19 cellular contexts compared by ENCODE assay signal in the genomic region with DNA sequence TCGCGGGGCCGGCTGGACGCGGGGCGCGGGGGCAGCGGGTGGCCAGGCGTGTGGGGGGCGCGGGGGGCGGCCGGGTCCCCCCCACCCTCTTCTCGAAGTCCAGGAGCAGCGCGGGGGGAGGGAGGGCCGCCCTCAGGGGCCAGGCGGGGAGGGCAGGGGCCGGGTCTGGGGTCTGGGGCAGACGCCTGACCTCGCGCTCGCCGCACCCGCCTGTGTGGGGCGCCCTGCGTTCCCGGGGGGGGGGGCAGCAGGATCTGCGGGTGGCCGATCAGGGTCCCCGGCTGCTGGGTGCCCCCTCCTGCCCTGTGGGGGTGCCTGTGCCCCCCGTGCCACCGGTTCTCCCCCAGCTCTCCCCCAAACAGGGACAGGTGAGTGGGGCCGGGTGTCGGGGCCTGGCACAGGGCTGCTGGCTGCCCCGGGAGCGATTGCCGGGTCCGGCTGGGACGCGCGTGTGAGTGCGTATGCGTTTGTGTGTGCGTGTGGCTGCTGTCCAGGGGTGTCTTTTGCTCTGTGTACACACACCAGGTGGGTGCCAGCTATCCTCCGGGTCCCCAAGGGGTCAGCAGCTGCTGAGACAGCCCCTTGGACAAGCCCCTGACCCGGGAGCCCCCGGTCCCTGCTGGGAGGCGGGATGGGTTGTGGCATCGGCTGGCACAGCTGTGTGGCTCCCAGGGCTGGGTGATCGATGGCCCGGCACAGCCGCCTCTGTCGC. TPM values are rescaled to one million over a fixed set of nuclear protein-coding genes. Genes with fewer than 3 reads are reported as not detected.
A peak's percentile ranks its signal among the peaks of the same experiment; 100 is the strongest.
DNase-seq lines count a peak whose midpoint lies in the region; ATAC-seq and TF ChIP-seq lines count a peak whose summit lies in the region.
"Had no signal": no experiment of that assay in that cellular context is flagged by ENCODE, and none has a peak within 500 bp of the region (broad histone marks: within the 10 kb centered on the region; RNA-seq: fewer than 3 reads in every experiment).

No MANE protein-coding gene starts in this region.

- H3K27ac ChIP-seq in breast epithelium (no peak overlapping the region), mammary epithelial cell (ENCODE audit: insufficient read depth, low read depth, low read length) (no peak overlapping the region)
- H3K27ac ChIP-seq: SJCRH30 had no signal

- H3K27me3 ChIP-seq in breast epithelium (peaks cover 5 to 41% of the 10 kb centered on the region in 2 donors), mammary epithelial cell (ENCODE audit: insufficient read depth, low read length) (peaks cover 21% of the 10 kb centered on the region)

- intact Hi-C loops in breast epithelium (cut with DNase I; ENCODE audit: low total_unique reads) = no loop called here
- intact Hi-C loops in mammary epithelial cell (cut with micrococcal nuclease) = no loop called here

- no peak overlapping the region for H3K4me2 ChIP-seq in mammary epithelial cell (ENCODE audit: insufficient read depth, low read depth, low read length)

- TF ChIP-seq POLR2A in breast epithelium (IDR thresholded peaks at IDR 0.05) = no peak

- no peak for DNase-seq in breast epithelium (ENCODE audit: low spot score in 2 of 2)
- DNase-seq in mammary epithelial cell = no peak
- DNase-seq in NCI-H69 (lab: John Stamatoyannopoulos, UW) = peak; percentile 30
- DNase-seq in iPS-NIHi11 (ENCODE audit: low spot score) = peak; percentile 69
- DNase-seq in NCI-H748 treated with DMSO at 0.1 percent for 48 hours (lab: John Stamatoyannopoulos, UW) = no peak
- no peak for DNase-seq in activated T-cell treated with anti-CD3 and anti-CD28 coated beads, Interleukin-2, amount 50 U/mL, for 1 hour
- DNase-seq: GDM1, H9, Kasumi-1, NCI-H1694 treated with DMSO at 0.1 percent for 48 hours, NCI-H2081 treated with DMSO at 0.1 percent for 48 hours, NCI-H446 treated with DMSO at 0.1 percent for 48 hours, NCI-H526 treated with DMSO at 0.1 percent for 48 hours, SJCRH30 had no signal

- H3K4me1 ChIP-seq in breast epithelium (peaks cover 4 to 8% of the 10 kb centered on the region in 2 donors), mammary epithelial cell (ENCODE audit: insufficient read depth, low read length) (peaks cover under 1% of the 10 kb centered on the region)

- peaks cover 2% of the 10 kb centered on the region for H4K20me1 ChIP-seq in mammary epithelial cell (ENCODE audit: insufficient read depth, low read length)

- WGBS in mammary epithelial cell (ENCODE audit: low coverage, missing lambda C conversion rate) = 23% methylated on average over 12 of the region's 54 CpGs

- BruUV-seq in mammary epithelial cell (replicated peaks; lab: Mats Ljungman, UMichigan) = no TSS peak

- no peak for TF ChIP-seq CTCF in breast epithelium (IDR thresholded peaks at IDR 0.05)
- TF ChIP-seq CTCF in mammary epithelial cell (conservative IDR thresholded peaks at IDR 0.05 in 1 of 2, IDR thresholded peaks at IDR 0.05 in 1 of 2; ENCODE audit: extremely low read depth in 1 of 2, insufficient read depth in 1 of 2, low read depth in 1 of 2, low read length in 2 of 2) = no peak

- CTCF ChIA-PET in mammary epithelial cell (lab: Charles Lee; ENCODE audit: low non-redundant PET) = no interaction called here

- in situ Hi-C loops in mammary epithelial cell (cut with MboI; ENCODE audit: low sequenced_read_pairs in 2 of 2) = no loop called here

- no peak overlapping the region for H3K9ac ChIP-seq in mammary epithelial cell (ENCODE audit: insufficient read depth, low read length)

- H3K4me3 ChIP-seq in breast epithelium (peak overlapping the region in 2 of 3 donors; percentile 29 to 60), mammary epithelial cell (replicated peaks in 1 of 3; ENCODE audit: insufficient read depth in 1 of 3, low read depth in 2 of 3, low read length in 3 of 3) (no peak overlapping the region)
- H3K4me3 ChIP-seq: SJCRH30 had no signal

- no peaks in the 10 kb centered on the region for H3K79me2 ChIP-seq in mammary epithelial cell (ENCODE audit: insufficient read depth, low read length)

- no peak overlapping the region for H2AFZ ChIP-seq in mammary epithelial cell (ENCODE audit: low read depth, low read length)

- ATAC-seq in HG02642 (IDR thresholded peaks at IDR 0.05; ENCODE audit: poor library complexity, unreplicated experiment) (no peak), HG03159 (IDR thresholded peaks at IDR 0.05; ENCODE audit: unreplicated experiment) (no peak)
- ATAC-seq: Panc1 had no signal

- H3K36me3 ChIP-seq in breast epithelium (no peaks in the 10 kb centered on the region), mammary epithelial cell (ENCODE audit: insufficient read depth, low read length) (no peaks in the 10 kb centered on the region)
- H3K36me3 ChIP-seq: SJCRH30 had no signal

- dilution Hi-C loops in mammary epithelial cell (cut with HindIII; ENCODE audit: low sequenced_read_pairs) = no loop called here

- H3K9me3 ChIP-seq in breast epithelium (no peaks in the 10 kb centered on the region), mammary epithelial cell (replicated peaks; ENCODE audit: insufficient read depth, low read length) (no peaks in the 10 kb centered on the region)
- H3K9me3 ChIP-seq: SJCRH30 had no signal

RNA-seq across cellular contexts. Expression of a gene that starts 0.7 kb away (rescaled TPM):
- total RNA-seq in breast epithelium = not detected
- total RNA-seq in mammary epithelial cell = not detected
- polyA plus RNA-seq in mammary epithelial cell = not detected
- polyA minus RNA-seq in mammary epithelial cell = not detected
- total RNA-seq: A172, MCF 10A, SJCRH30 had no signal

RNA-seq across cellular contexts. Expression of a gene that starts 5.9 kb away (rescaled TPM):
- 1 to 10 TPM in 1 of 3 donors, under 1 TPM in 2; 0.32 to 1.9 (median 0.66) TPM for total RNA-seq in breast epithelium
- under 1 TPM in 1 of 2 donors, not detected in 1; 0.17 TPM for total RNA-seq in mammary epithelial cell
- 0.06 TPM for polyA plus RNA-seq in mammary epithelial cell
- polyA minus RNA-seq in mammary epithelial cell = not detected
- total RNA-seq: A172, MCF 10A had no signal

RNA-seq across cellular contexts. Expression of a gene that starts 8.9 kb away (rescaled TPM):
- total RNA-seq in breast epithelium (10 to 100 TPM; 22.2 to 36.1 (median 31.9) TPM), mammary epithelial cell (10 to 100 TPM; 24.7 to 45.5 TPM)
- 34.6 TPM for polyA plus RNA-seq in mammary epithelial cell
- polyA minus RNA-seq in mammary epithelial cell = 44.1 TPM

RNA-seq across cellular contexts. Expression of a gene that starts 29.0 kb away (rescaled TPM):
- total RNA-seq in breast epithelium = 10 to 100 TPM; 17.6 to 29.1 (median 20.6) TPM
- total RNA-seq in mammary epithelial cell = 10 to 100 TPM; 11.3 to 19.9 TPM
- 6.4 TPM for polyA plus RNA-seq in mammary epithelial cell
- polyA minus RNA-seq in mammary epithelial cell = 2.7 TPM

RNA-seq across cellular contexts. Expression of a gene that starts 33.3 kb away (rescaled TPM):
- total RNA-seq in breast epithelium (10 to 100 TPM; 15.4 to 27.2 (median 15.5) TPM), mammary epithelial cell (10 to 100 TPM; 32.8 to 58.5 TPM)
- polyA plus RNA-seq in mammary epithelial cell = 18.9 TPM
- polyA minus RNA-seq in mammary epithelial cell = 10.6 TPM

Comparison
In these comparisons a context has a peak if more than half of its experiments do, and no peak if none do; other contexts are left out.
1. H3K4me3 ChIP-seq: peak in breast epithelium (2 of 3); none in mammary epithelial cell (0 of 3).
2. DNase-seq: peak in NCI-H69 (single experiment) and iPS-NIHi11 (single experiment); none in breast epithelium (0 of 2), mammary epithelial cell (single experiment), NCI-H748 treated with DMSO at 0.1 percent for 48 hours (single experiment) and activated T-cell treated with anti-CD3 and anti-CD28 coated beads, Interleukin-2, amount 50 U/mL, for 1 hour (single experiment).